Comparison of ENCODE assay signal across 1 cellular context in the genomic region with DNA sequence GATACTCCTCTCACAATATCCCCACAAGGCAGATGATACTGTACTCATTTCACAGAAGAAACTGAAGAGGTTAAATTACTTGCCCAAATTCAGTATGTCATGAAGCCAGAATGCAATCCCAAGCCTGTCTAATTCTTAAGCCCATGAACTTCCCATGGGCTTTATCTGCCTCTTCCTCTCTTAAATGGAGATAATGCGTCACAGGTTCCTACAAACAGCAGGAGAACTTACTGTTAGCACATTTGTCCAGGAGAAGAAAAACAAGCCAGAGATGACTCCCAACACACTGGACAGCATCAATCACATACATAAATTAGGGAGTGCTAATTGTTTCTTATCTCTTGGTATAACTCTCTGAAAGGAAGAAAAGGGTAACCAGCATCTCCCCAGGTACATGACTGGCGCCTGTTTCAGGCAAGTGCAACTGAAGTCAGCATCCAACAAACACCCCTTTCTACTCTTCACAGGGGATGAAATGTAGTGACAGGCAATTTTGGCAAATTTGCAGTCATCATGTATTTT.
TF ChIP-seq lines count a peak whose summit lies in the region.

No MANE protein-coding gene starts in this region.

TF ChIP-seq in SK-N-SH, 30 proteins besides CTCF, POLR2A, EP300 and RAD21:
- TF ChIP-seq TCF12 (IDR thresholded peaks at IDR 0.05) (no peak), IRF3 (IDR thresholded peaks at IDR 0.05; ENCODE audit: low read depth, low read length) (no peak), CHD2 (IDR thresholded peaks at IDR 0.05; ENCODE audit: low read length, partially characterized antibody) (no peak), GATA2 (CRISPR knock-in tag; IDR thresholded peaks at IDR 0.05) (no peak), NRF1 (IDR thresholded peaks at IDR 0.05; ENCODE audit: low read depth, low read length) (no peak)
- TF ChIP-seq, protein P1, sequence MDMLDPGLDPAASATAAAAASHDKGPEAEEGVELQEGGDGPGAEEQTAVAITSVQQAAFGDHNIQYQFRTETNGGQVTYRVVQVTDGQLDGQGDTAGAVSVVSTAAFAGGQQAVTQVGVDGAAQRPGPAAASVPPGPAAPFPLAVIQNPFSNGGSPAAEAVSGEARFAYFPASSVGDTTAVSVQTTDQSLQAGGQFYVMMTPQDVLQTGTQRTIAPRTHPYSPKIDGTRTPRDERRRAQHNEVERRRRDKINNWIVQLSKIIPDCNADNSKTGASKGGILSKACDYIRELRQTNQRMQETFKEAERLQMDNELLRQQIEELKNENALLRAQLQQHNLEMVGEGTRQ (IDR thresholded peaks at IDR 0.05; ENCODE audit: borderline replicate concordance, low read depth, low read length), result no peak
TF ChIP-seq in SK-N-SH: peak in this region for 0.
